In genomic region chr1:88075813-88076212, GRCh38 we compare ENCODE assay signal across 6 cellular contexts.
"Had no signal": no experiment of that assay in that cellular context is flagged by ENCODE, and none has a peak within 500 bp of the region (broad histone marks: within the 10 kb centered on the region; RNA-seq: fewer than 3 reads in every experiment).

No MANE protein-coding gene starts in this region.

- H3K4me3 ChIP-seq: GM23248, HAP-1 had no signal

- H3K36me3 ChIP-seq: HAP-1 had no signal

- H3K27ac ChIP-seq: GM23248 had no signal

- H2AFZ ChIP-seq: GM23248 had no signal

- ATAC-seq: HCT116 had no signal

- H3K9ac ChIP-seq: GM23248 had no signal

- DNase-seq: GM23248, GOT3, H7, HFFc6 had no signal

- H3K9me3 ChIP-seq: HAP-1 had no signal
